Comparison of ENCODE assay signal across 2 cellular contexts in genomic region chr3:150921207-150921606, GRCh38.
A peak's percentile ranks its signal among the peaks of the same experiment; 100 is the strongest.
TF ChIP-seq lines count a peak whose summit lies in the region.

No MANE protein-coding gene starts in this region.

TF ChIP-seq in HepG2, 621 proteins besides CTCF, POLR2A, EP300 and RAD21:
- TF ChIP-seq ZNF891 (CRISPR knock-in tag; IDR thresholded peaks at IDR 0.05) (no peak), BHLHE40 (IDR thresholded peaks at IDR 0.05; ENCODE audit: low read length) (peak; percentile 63; the same call in 1 of the 2 replicates), ZFP41 (CRISPR knock-in tag; IDR thresholded peaks at IDR 0.05; ENCODE audit: borderline replicate concordance) (no peak)
- TF ChIP-seq, protein P1, sequence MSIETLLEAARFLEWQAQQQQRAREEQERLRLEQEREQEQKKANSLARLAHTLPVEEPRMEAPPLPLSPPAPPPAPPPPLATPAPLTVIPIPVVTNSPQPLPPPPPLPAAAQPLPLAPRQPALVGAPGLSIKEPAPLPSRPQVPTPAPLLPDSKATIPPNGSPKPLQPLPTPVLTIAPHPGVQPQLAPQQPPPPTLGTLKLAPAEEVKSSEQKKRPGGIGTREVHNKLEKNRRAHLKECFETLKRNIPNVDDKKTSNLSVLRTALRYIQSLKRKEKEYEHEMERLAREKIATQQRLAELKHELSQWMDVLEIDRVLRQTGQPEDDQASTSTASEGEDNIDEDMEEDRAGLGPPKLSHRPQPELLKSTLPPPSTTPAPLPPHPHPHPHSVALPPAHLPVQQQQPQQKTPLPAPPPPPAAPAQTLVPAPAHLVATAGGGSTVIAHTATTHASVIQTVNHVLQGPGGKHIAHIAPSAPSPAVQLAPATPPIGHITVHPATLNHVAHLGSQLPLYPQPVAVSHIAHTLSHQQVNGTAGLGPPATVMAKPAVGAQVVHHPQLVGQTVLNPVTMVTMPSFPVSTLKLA (IDR thresholded peaks at IDR 0.05): peak; percentile 69
TF ChIP-seq in HepG2: peak in this region for 2.

TF ChIP-seq in H1, 55 proteins besides CTCF, POLR2A, EP300 and RAD21:
- TF ChIP-seq NANOG (IDR thresholded peaks at IDR 0.05; ENCODE audit: insufficient read depth, low read depth, low read length, poor library complexity, severe bottlenecking) (no peak), KDM4A (IDR thresholded peaks at IDR 0.05; ENCODE audit: low read depth, low read length, severe bottlenecking) (no peak), TEAD4 (IDR thresholded peaks at IDR 0.05; ENCODE audit: low read depth, low read length) (no peak), BACH1 (IDR thresholded peaks at IDR 0.05; ENCODE audit: low read length) (no peak), GTF2F1 (IDR thresholded peaks at IDR 0.05; ENCODE audit: borderline replicate concordance, low read depth, low read length) (no peak), JUND (IDR thresholded peaks at IDR 0.05; ENCODE audit: low read length) (no peak), ASH2L (IDR thresholded peaks at IDR 0.05; ENCODE audit: low read length) (no peak), CREB1 (IDR thresholded peaks at IDR 0.05) (no peak), RXRA (IDR thresholded peaks at IDR 0.05; ENCODE audit: insufficient read depth, low read depth, low read length) (no peak), POU5F1 (IDR thresholded peaks at IDR 0.05; ENCODE audit: low read depth, low read length) (no peak), EZH2 (IDR thresholded peaks at IDR 0.05; ENCODE audit: low read depth, low read length, severe bottlenecking) (no peak)
TF ChIP-seq in H1: peak in this region for 0.
